ENCODE assay signal across 1 cellular context in the genomic region with DNA sequence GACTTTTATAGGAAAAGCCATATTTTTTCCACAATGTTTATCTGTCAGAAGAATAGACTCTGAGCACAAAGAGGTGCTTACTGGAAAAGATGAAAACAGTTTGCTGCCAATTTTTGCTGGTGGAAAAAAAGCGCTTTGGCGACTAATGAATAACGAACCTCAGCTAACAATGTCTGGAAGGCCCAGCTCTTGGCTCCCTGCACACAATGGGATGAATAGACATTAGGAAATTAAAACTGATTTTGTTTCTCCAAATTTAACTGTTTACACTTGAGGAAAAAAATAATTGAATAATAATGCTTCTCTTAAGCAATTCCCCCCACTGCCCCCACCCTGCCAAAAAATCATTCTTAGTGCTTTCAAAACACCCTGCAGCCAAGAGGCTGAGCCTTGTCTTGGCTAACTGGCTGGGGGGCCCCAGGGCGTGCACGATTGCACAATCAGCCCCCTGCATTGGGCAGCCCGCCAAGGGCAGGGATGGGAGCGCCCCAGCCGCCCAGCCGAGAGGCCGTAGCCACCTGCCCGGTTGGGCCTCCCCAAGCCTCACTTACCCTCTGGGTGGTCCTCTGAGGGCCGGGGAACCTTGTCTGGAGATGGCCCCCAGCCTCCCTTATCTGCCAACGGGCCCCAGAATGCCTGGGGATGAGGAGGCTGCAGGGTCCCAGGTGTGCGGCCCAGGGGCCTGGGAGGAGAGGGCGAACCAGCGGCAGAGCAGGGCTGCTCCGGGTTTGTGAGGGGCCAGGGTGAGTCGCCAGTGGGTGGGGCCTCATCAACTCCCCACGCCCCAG.
TF ChIP-seq lines count a peak whose summit lies in the region.

No MANE protein-coding gene starts in this region.

TF ChIP-seq in GM23338, 12 proteins besides CTCF, POLR2A, EP300 and RAD21 (continued from another document):
- TF ChIP-seq, protein P1, sequence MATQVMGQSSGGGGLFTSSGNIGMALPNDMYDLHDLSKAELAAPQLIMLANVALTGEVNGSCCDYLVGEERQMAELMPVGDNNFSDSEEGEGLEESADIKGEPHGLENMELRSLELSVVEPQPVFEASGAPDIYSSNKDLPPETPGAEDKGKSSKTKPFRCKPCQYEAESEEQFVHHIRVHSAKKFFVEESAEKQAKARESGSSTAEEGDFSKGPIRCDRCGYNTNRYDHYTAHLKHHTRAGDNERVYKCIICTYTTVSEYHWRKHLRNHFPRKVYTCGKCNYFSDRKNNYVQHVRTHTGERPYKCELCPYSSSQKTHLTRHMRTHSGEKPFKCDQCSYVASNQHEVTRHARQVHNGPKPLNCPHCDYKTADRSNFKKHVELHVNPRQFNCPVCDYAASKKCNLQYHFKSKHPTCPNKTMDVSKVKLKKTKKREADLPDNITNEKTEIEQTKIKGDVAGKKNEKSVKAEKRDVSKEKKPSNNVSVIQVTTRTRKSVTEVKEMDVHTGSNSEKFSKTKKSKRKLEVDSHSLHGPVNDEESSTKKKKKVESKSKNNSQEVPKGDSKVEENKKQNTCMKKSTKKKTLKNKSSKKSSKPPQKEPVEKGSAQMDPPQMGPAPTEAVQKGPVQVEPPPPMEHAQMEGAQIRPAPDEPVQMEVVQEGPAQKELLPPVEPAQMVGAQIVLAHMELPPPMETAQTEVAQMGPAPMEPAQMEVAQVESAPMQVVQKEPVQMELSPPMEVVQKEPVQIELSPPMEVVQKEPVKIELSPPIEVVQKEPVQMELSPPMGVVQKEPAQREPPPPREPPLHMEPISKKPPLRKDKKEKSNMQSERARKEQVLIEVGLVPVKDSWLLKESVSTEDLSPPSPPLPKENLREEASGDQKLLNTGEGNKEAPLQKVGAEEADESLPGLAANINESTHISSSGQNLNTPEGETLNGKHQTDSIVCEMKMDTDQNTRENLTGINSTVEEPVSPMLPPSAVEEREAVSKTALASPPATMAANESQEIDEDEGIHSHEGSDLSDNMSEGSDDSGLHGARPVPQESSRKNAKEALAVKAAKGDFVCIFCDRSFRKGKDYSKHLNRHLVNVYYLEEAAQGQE (IDR thresholded peaks at IDR 0.05; ENCODE audit: unreplicated experiment): no peak
- TF ChIP-seq ZNF114 (CRISPR knock-in tag; IDR thresholded peaks at IDR 0.05) (no peak), POLR2AphosphoS5 (IDR thresholded peaks at IDR 0.05; ENCODE audit: low read depth) (no peak), JUNB (IDR thresholded peaks at IDR 0.05; ENCODE audit: unreplicated experiment) (no peak), ETS1 (IDR thresholded peaks at IDR 0.05) (no peak)
